Comparison of ENCODE assay signal across 8 cellular contexts in the genomic region with DNA sequence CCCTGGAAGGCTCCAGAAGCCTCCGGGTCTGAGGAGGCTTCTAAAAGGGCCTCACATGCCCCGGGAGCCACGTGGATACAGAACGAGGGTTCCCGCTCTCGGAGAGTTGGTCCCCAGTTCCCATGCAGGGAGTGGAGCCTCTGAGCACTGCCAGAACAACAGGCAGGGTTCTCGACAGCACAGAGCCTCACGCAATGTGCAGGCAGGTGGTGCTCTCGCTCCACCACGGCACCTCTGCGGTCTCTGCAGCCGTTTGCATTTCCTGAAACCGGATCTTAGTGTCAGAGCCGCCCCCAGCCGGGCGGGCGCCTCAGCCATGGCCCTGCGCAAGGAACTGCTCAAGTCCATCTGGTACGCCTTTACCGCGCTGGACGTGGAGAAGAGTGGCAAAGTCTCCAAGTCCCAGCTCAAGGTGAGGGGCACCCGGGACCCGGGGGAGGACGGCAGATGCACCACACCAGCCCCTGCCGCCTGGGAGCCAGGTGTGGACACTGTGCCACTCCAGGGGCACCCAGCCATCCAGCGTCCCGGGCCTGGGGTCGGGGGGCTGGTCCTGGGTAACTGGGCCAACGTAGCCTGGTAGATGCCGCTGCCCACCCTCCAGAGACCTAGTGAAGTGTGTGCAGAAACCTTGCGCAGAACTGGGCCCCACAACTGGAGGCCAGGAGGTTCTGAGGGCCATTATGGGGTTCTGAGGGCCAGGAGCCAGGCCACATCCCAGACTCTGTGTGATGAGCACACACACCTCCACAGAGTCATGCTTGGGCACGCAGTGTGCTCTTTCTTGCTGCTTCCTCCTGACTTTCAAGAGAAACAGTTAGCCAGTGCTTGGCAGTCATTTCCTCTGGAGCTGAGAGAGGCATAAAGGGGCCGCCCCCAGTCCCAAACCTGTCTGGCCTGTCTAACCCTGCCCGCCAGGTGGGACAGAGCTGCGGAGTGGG. TPM values are rescaled to one million over a fixed set of nuclear protein-coding genes. Genes with fewer than 3 reads are reported as not detected.
DNase-seq lines count a peak whose midpoint lies in the region; ATAC-seq and TF ChIP-seq lines count a peak whose summit lies in the region.

A gene with protein sequence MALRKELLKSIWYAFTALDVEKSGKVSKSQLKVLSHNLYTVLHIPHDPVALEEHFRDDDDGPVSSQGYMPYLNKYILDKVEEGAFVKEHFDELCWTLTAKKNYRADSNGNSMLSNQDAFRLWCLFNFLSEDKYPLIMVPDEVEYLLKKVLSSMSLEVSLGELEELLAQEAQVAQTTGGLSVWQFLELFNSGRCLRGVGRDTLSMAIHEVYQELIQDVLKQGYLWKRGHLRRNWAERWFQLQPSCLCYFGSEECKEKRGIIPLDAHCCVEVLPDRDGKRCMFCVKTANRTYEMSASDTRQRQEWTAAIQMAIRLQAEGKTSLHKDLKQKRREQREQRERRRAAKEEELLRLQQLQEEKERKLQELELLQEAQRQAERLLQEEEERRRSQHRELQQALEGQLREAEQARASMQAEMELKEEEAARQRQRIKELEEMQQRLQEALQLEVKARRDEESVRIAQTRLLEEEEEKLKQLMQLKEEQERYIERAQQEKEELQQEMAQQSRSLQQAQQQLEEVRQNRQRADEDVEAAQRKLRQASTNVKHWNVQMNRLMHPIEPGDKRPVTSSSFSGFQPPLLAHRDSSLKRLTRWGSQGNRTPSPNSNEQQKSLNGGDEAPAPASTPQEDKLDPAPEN (plus strand): TSS at position 278 of the 941 bp plus-strand sequence. CDS start 39 bp downstream, at position 317.

- H2AFZ ChIP-seq in Loucy (ENCODE audit: low read length) = 0 out of 2 replicates have a peak within 1 kb of the TSS, but pooled peaks have one; percentile 50

- no peaks in the 10 kb centered on the region for H3F3A ChIP-seq in Loucy (ENCODE audit: low read depth)

- H3K9me3 ChIP-seq in Loucy (ENCODE audit: insufficient read depth, low read depth, low read length) = no peaks in the 10 kb centered on the region

- peaks cover 15% of the 10 kb centered on the region for H4K20me1 ChIP-seq in Loucy (ENCODE audit: insufficient read depth, low read length, poor library complexity, severe bottlenecking)

- H3K79me2 ChIP-seq in Loucy (ENCODE audit: insufficient read depth, low read length) = peaks cover 50% of the 10 kb centered on the region

- H3K27me3 ChIP-seq in Loucy (ENCODE audit: insufficient read depth, low read length, poor library complexity, severe bottlenecking) = no peaks in the 10 kb centered on the region

- DNase-seq in ELF-1 (ENCODE audit: low read depth, low spot score) (peak; percentile 93), SIG-M5 treated with dmso at 0.1 percent for 504 hours (lab: John Stamatoyannopoulos, UW; ENCODE audit: unreplicated experiment) (peak; percentile 85), Right ventricle myocardium inferior (ENCODE audit: missing footprints) (peak; percentile 93), posterior vena cava (ENCODE audit: low spot score) (peak; percentile 94), ureter (ENCODE audit: low spot score) (peak; percentile 91)
- DNase-seq in activated naive CD4-positive, alpha-beta T cell treated with Interleukin-2 at 50 U/mL for 16 hours = peak; percentile 90

- peaks cover 71% of the 10 kb centered on the region for H3K4me1 ChIP-seq in Loucy (ENCODE audit: insufficient read depth, low read length, poor library complexity, severe bottlenecking)

- no peaks in the 10 kb centered on the region for H3K9me2 ChIP-seq in Loucy (replicated peaks; ENCODE audit: low read depth, low read length)

- H3K4me3 ChIP-seq in Loucy (ENCODE audit: low read length, poor library complexity, severe bottlenecking) = peak within 1 kb of the TSS; percentile 91

- peak within 1 kb of the TSS; percentile 89 for H3K4me2 ChIP-seq in Loucy (ENCODE audit: low read depth, low read length, poor library complexity, severe bottlenecking)

- ATAC-seq in GM21825 (IDR thresholded peaks at IDR 0.05; ENCODE audit: unreplicated experiment) (peak; percentile 66), Right ventricle myocardium inferior (peak; percentile 85)

- intact Hi-C loops in Right ventricle myocardium inferior (cut with DNase I) = loop anchor here (1.0 to 5.0 kb wide), 2 partner anchors 151 to 169 kb away; a partner anchor contains a TSS
- intact Hi-C loops in posterior vena cava (cut with DNase I) = loop anchor here in 1 of 2 donors (1.0 kb wide), 1 partner anchor 138 kb away; no protein-coding TSS in a partner anchor

- TF ChIP-seq CTCF in Loucy (conservative IDR thresholded peaks at IDR 0.05; ENCODE audit: low read length) = peak; percentile 95

- H3K36me3 ChIP-seq in Loucy (ENCODE audit: insufficient read depth, low read length) = no peaks in the 10 kb centered on the region; the same call in 1 of the 2 replicates

- H3K9ac ChIP-seq in Loucy (ENCODE audit: low read depth, low read length, poor library complexity, severe bottlenecking) = peak within 1 kb of the TSS; percentile 98

RNA-seq across cellular contexts. Expression of the gene that starts here (rescaled TPM):
- total RNA-seq in Right ventricle myocardium inferior (2.8 TPM), posterior vena cava (1 to 10 TPM; 5.5 to 6.0 TPM), ureter (28.0 TPM)

Comparison
In these comparisons a context has a peak if more than half of its experiments do, and no peak if none do; other contexts are left out.
1. Peak in every context shown above with its lines: DNase-seq, ATAC-seq and H3K4me3 ChIP-seq.